In the genomic region with DNA sequence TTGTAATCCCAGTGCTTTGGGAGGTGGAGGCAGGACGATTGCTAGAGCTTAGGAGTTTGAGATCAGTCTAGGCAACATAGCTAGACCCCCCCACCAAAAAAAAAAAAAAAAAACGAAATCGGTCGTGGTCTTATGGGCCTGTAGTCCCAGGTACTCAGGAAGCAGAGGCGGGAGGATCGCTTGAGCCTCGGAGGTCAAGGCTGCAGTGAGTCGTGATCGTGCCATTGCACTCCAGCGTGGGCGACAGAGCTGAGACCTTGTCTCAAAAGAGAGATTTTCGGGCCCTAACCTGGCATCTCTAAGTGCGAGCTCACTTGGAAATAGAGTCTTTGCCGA, we compare ENCODE assay signal across 19 cellular contexts. TPM values are rescaled to one million over a fixed set of nuclear protein-coding genes. Genes with fewer than 3 reads are reported as not detected.
A peak's percentile ranks its signal among the peaks of the same experiment; 100 is the strongest.
DNase-seq lines count a peak whose midpoint lies in the region; ATAC-seq, FAIRE-seq and TF ChIP-seq lines count a peak whose summit lies in the region.
"Had no signal": no experiment of that assay in that cellular context is flagged by ENCODE, and none has a peak within 500 bp of the region (broad histone marks: within the 10 kb centered on the region; RNA-seq: fewer than 3 reads in every experiment).

No MANE protein-coding gene starts in this region.

- H2BK20ac ChIP-seq in H1 (ENCODE audit: low read length) = no peak overlapping the region

- H3K9ac ChIP-seq in OCI-LY1 (ENCODE audit: low read length) (peak overlapping the region; percentile 37; the same call in 1 of the 2 replicates), H1 (replicated peaks in 1 of 4; ENCODE audit: extremely low read depth in 1 of 4, low read depth in 3 of 4, low read length in 3 of 4) (no peak overlapping the region), smooth muscle cell (ENCODE audit: low read depth) (no peak overlapping the region)

- H3K9me2 ChIP-seq in OCI-LY1 (ENCODE audit: low read depth, low read length) = no peaks in the 10 kb centered on the region

- WGBS in H1 (ENCODE audit: extremely low coverage in 1 of 2, insufficient coverage in 1 of 2, insufficient read length in 1 of 2, insufficient replicate concordance in 2 of 2, low coverage in 1 of 2, low lambda C conversion rate in 2 of 2, missing lambda C conversion rate in 1 of 2), 2 experiments = 54% methylated on average over 14 of the region's 14 CpGs; no CpG with 5 or more reads in 1 of the 2 experiments
- 71% methylated on average over 14 of the region's 14 CpGs for WGBS in smooth muscle cell (ENCODE audit: low lambda C conversion rate)

- H3K79me1 ChIP-seq in H1 (ENCODE audit: low read depth, low read length) = no peaks in the 10 kb centered on the region

- no peaks in the 10 kb centered on the region for H3K36me3 ChIP-seq in OCI-LY1 (ENCODE audit: insufficient read depth, low read length)
- no peaks in the 10 kb centered on the region for H3K36me3 ChIP-seq in H1 (ENCODE audit: control insufficient read depth in 2 of 4, insufficient read depth in 4 of 4, low read length in 3 of 4)
- H3K36me3 ChIP-seq in smooth muscle cell (ENCODE audit: low read depth) = no peaks in the 10 kb centered on the region
- no peaks in the 10 kb centered on the region for H3K36me3 ChIP-seq in upper lobe of right lung
- H3K36me3 ChIP-seq: ascending aorta, esophagus muscularis mucosa, heart right ventricle, SJCRH30, vagina had no signal

- no peak overlapping the region for H3K56ac ChIP-seq in H1 (replicated peaks; ENCODE audit: insufficient read length, low read depth, low read length)

- H4K5ac ChIP-seq in H1 (ENCODE audit: insufficient read length, low read depth, low read length) = no peak overlapping the region

- peak overlapping the region; percentile 10 for H3K4me3 Mint-ChIP-seq in activated CD4-positive, alpha-beta memory T cell treated with anti-CD3 and anti-CD28 coated beads for 36 hours
- H3K4me3 Mint-ChIP-seq in activated CD4-positive, alpha-beta memory T cell treated with anti-CD3 and anti-CD28 coated beads, Interleukin-2, amount 10 ng/mL, durations not matched to agents 7 days and 5 days = no peak overlapping the region

- no peak for TF ChIP-seq RAD21 in H1 (IDR thresholded peaks at IDR 0.05 in 1 of 2, conservative IDR thresholded peaks at IDR 0.05 in 1 of 2; ENCODE audit: low read depth in 2 of 2, low read length in 2 of 2)

- TF ChIP-seq POLR2A in H1 (IDR thresholded peaks at IDR 0.05; ENCODE audit: control extremely low read depth in 1 of 2, low read depth in 2 of 2, low read length in 2 of 2) = no peak

- no peak for DNase-seq in activated CD4-positive, alpha-beta memory T cell treated with anti-CD3 and anti-CD28 coated beads for 36 hours
- DNase-seq in activated CD4-positive, alpha-beta memory T cell treated with anti-CD3 and anti-CD28 coated beads, Interleukin-2, amount 10 ng/mL, durations not matched to agents 7 days and 5 days = no peak
- DNase-seq in H1 (ENCODE audit: low read depth in 1 of 2, low spot score in 2 of 2) = no peak
- DNase-seq in smooth muscle cell (lab: John Stamatoyannopoulos, UW; ENCODE audit: unreplicated experiment) = no peak
- DNase-seq in upper lobe of right lung = no peak
- no peak for DNase-seq in AG08396 (ENCODE audit: low spot score)
- no peak for DNase-seq in activated CD4-positive, CD25-positive, alpha-beta regulatory T cell treated with anti-CD3 and anti-CD28 coated beads, Interleukin-2, amount 50 U/mL, for 72 hours
- DNase-seq: cortex of kidney; H9; heart right ventricle; Kasumi-1; NCI-H1417; SJCRH30; stimulated activated CD4-positive, alpha-beta T cell treated with anti-CD3 and anti-CD28 coated beads, Interleukin-4, amount 100 ng/mL, for 24 hours had no signal

- H4K91ac ChIP-seq in H1 (replicated peaks; ENCODE audit: insufficient read length, low read length) = no peak overlapping the region

- H2AK5ac ChIP-seq in H1 (ENCODE audit: low read depth, low read length) = no peak overlapping the region

- no peaks in the 10 kb centered on the region for H3K9me3 Mint-ChIP-seq in activated CD4-positive, alpha-beta memory T cell treated with anti-CD3 and anti-CD28 coated beads for 36 hours
- H3K9me3 Mint-ChIP-seq in activated CD4-positive, alpha-beta memory T cell treated with anti-CD3 and anti-CD28 coated beads, Interleukin-2, amount 10 ng/mL, durations not matched to agents 7 days and 5 days = no peaks in the 10 kb centered on the region
- H3K9me3 Mint-ChIP-seq: H9 had no signal

- H3K4me1 Mint-ChIP-seq in activated CD4-positive, alpha-beta memory T cell treated with anti-CD3 and anti-CD28 coated beads for 36 hours (ENCODE audit: low read depth) = peaks cover 24% of the 10 kb centered on the region
- H3K4me1 Mint-ChIP-seq in activated CD4-positive, alpha-beta memory T cell treated with anti-CD3 and anti-CD28 coated beads, Interleukin-2, amount 10 ng/mL, durations not matched to agents 7 days and 5 days = peaks cover 16% of the 10 kb centered on the region

- H3K18ac ChIP-seq in H1 (ENCODE audit: extremely low read depth, low read length) = no peak overlapping the region

- H2BK12ac ChIP-seq in H1 (ENCODE audit: low read depth, low read length) = no peak overlapping the region

- H3K9me3 ChIP-seq in OCI-LY1 (ENCODE audit: low read length) = no peaks in the 10 kb centered on the region
- no peaks in the 10 kb centered on the region for H3K9me3 ChIP-seq in H1 (ENCODE audit: insufficient read depth in 2 of 2, low read depth in 1 of 2, low read length in 1 of 2)
- no peaks in the 10 kb centered on the region for H3K9me3 ChIP-seq in smooth muscle cell (replicated peaks; ENCODE audit: low read depth)
- no peaks in the 10 kb centered on the region for H3K9me3 ChIP-seq in upper lobe of right lung
- H3K9me3 ChIP-seq: A549, ascending aorta, esophagus muscularis mucosa, heart right ventricle, SJCRH30, vagina had no signal

- H3K4me1 ChIP-seq in OCI-LY1 (ENCODE audit: insufficient read depth, low read length, severe bottlenecking) (peaks cover 18% of the 10 kb centered on the region), H1 (replicated peaks in 1 of 4; ENCODE audit: control insufficient read depth in 3 of 4, insufficient read depth in 4 of 4, low read length in 3 of 4) (no peaks in the 10 kb centered on the region; a peak in 2 of 7 replicates), smooth muscle cell (ENCODE audit: low read depth) (peaks cover 13% of the 10 kb centered on the region), upper lobe of right lung (no peaks in the 10 kb centered on the region)
- H3K4me1 ChIP-seq: ascending aorta, SJCRH30 had no signal

- H3F3A ChIP-seq in OCI-LY1 (ENCODE audit: insufficient read depth, low read length) (no peaks in the 10 kb centered on the region), smooth muscle cell (ENCODE audit: low read depth) (no peaks in the 10 kb centered on the region)

- H3K27me3 ChIP-seq in OCI-LY1 (ENCODE audit: insufficient read depth, low read length) = no peaks in the 10 kb centered on the region
- peaks cover 71 to 98% (median 96%) of the 10 kb centered on the region in 4 experiments for H3K27me3 ChIP-seq in H1 (replicated peaks in 1 of 4; ENCODE audit: control insufficient read depth in 3 of 4, extremely low read depth in 1 of 4, insufficient read depth in 3 of 4, low read length in 3 of 4)
- no peaks in the 10 kb centered on the region for H3K27me3 ChIP-seq in smooth muscle cell (ENCODE audit: low read depth)
- peaks cover 8% of the 10 kb centered on the region for H3K27me3 ChIP-seq in upper lobe of right lung
- H3K27me3 ChIP-seq: ascending aorta, vagina had no signal

- no peaks in the 10 kb centered on the region for H4K20me1 ChIP-seq in OCI-LY1 (ENCODE audit: insufficient read depth, low read length)
- peaks cover 5 to 17% of the 10 kb centered on the region in 2 experiments for H4K20me1 ChIP-seq in H1 (replicated peaks in 1 of 2; ENCODE audit: control insufficient read depth in 1 of 2, insufficient read depth in 2 of 2, low read length in 2 of 2)
- no peaks in the 10 kb centered on the region for H4K20me1 ChIP-seq in smooth muscle cell (ENCODE audit: low read depth)

- H3K27me3 Mint-ChIP-seq in activated CD4-positive, alpha-beta memory T cell treated with anti-CD3 and anti-CD28 coated beads for 36 hours = no peaks in the 10 kb centered on the region
- H3K27me3 Mint-ChIP-seq in activated CD4-positive, alpha-beta memory T cell treated with anti-CD3 and anti-CD28 coated beads, Interleukin-2, amount 10 ng/mL, durations not matched to agents 7 days and 5 days = no peaks in the 10 kb centered on the region

- H2BK5ac ChIP-seq in H1 (ENCODE audit: low read depth, low read length) = no peak overlapping the region

- no peak overlapping the region for H3K23ac ChIP-seq in H1 (ENCODE audit: insufficient read length)

- no peak for TF ChIP-seq CTCF in OCI-LY1 (IDR thresholded peaks at IDR 0.05; ENCODE audit: low read length)
- TF ChIP-seq CTCF in H1 (IDR thresholded peaks at IDR 0.05; ENCODE audit: control extremely low read depth in 1 of 3, insufficient read depth in 1 of 3, low read depth in 1 of 3, low read length in 3 of 3) = no peak
- TF ChIP-seq CTCF in smooth muscle cell (IDR thresholded peaks at IDR 0.05; ENCODE audit: borderline replicate concordance, insufficient read depth, poor library complexity, severe bottlenecking) = no peak
- TF ChIP-seq CTCF in upper lobe of right lung (IDR thresholded peaks at IDR 0.05) = no peak

- no peak for ATAC-seq in upper lobe of right lung
- ATAC-seq: A549 had no signal

- CTCF ChIA-PET in activated CD4-positive, alpha-beta memory T cell treated with anti-CD3 and anti-CD28 coated beads for 36 hours (lab: Charles Lee) = interaction anchor here (0.9 to 1.6 kb wide), 2 partner anchors 36 to 38 kb away, joined by 3 to 4 read pairs; no protein-coding TSS in a partner anchor
- CTCF ChIA-PET in activated CD4-positive, alpha-beta memory T cell treated with anti-CD3 and anti-CD28 coated beads, Interleukin-2, amount 10 ng/mL, durations not matched to agents 7 days and 5 days (lab: Charles Lee) = no interaction called here
- CTCF ChIA-PET in H1 (lab: Charles Lee; ENCODE audit: partially characterized antibody) = interaction anchor here (0.7 to 2.0 kb wide), 3 partner anchors 11 to 37 kb away, joined by 3 to 9 read pairs (median 4); no protein-coding TSS in a partner anchor

- H4K8ac ChIP-seq in H1 (ENCODE audit: extremely low read depth, insufficient read depth, low read length) = no peak overlapping the region

- H3K14ac ChIP-seq in H1 (ENCODE audit: insufficient read length) = no peak overlapping the region

- H3K4me2 ChIP-seq in OCI-LY1 (ENCODE audit: low read length) = peak overlapping the region; percentile 60
- H3K4me2 ChIP-seq in H1 (ENCODE audit: insufficient read depth in 1 of 2, low read depth in 2 of 2, low read length in 2 of 2) = peak overlapping the region; percentile 25 to 64; a peak in 3 of 4 replicates
- H3K4me2 ChIP-seq in smooth muscle cell = peak overlapping the region; percentile 82
- H3K4me2 ChIP-seq: A549 had no signal

- H3K4ac ChIP-seq in H1 (replicated peaks; ENCODE audit: insufficient read length, low read depth, low read length) = no peak overlapping the region

- no peak overlapping the region for H3K27ac Mint-ChIP-seq in activated CD4-positive, alpha-beta memory T cell treated with anti-CD3 and anti-CD28 coated beads for 36 hours
- H3K27ac Mint-ChIP-seq in activated CD4-positive, alpha-beta memory T cell treated with anti-CD3 and anti-CD28 coated beads, Interleukin-2, amount 10 ng/mL, durations not matched to agents 7 days and 5 days = no peak overlapping the region
- H3K27ac Mint-ChIP-seq: H9 had no signal

- H2BK120ac ChIP-seq in H1 (replicated peaks; ENCODE audit: low read depth, low read length) = no peak overlapping the region

- H3K79me2 ChIP-seq in OCI-LY1 (ENCODE audit: insufficient read depth, low read length) (no peaks in the 10 kb centered on the region), H1 (ENCODE audit: control insufficient read depth in 1 of 2, insufficient read depth in 2 of 2, low read length in 2 of 2) (no peaks in the 10 kb centered on the region), smooth muscle cell (ENCODE audit: low read depth) (no peaks in the 10 kb centered on the region)

- peaks cover 4% of the 10 kb centered on the region; the same call in 1 of the 2 replicates for H3K23me2 ChIP-seq in H1 (ENCODE audit: low read depth, low read length)

- intact Hi-C loops in activated CD4-positive, alpha-beta memory T cell treated with anti-CD3 and anti-CD28 coated beads for 36 hours (cut with micrococcal nuclease) = loop anchor here (10.0 kb wide), 1 partner anchor 278 kb away; no protein-coding TSS in a partner anchor
- intact Hi-C loops in upper lobe of right lung (cut with DNase I) = no loop called here

- H2AFZ ChIP-seq in OCI-LY1 (ENCODE audit: low read length) (no peak overlapping the region), H1 (ENCODE audit: low read length) (no peak overlapping the region), smooth muscle cell (ENCODE audit: low read depth) (no peak overlapping the region)

- no peak for FAIRE-seq in H1 (lab: Jason Lieb, UNC)
- FAIRE-seq: A549 had no signal

- H3K27ac ChIP-seq in OCI-LY1 (ENCODE audit: low read depth, low read length, poor library complexity, severe bottlenecking) (no peak overlapping the region), H1 (ENCODE audit: low read depth, low read length) (no peak overlapping the region), smooth muscle cell (ENCODE audit: low read depth) (no peak overlapping the region), upper lobe of right lung (no peak overlapping the region)
- H3K27ac ChIP-seq: A549, ascending aorta, esophagus muscularis mucosa, SJCRH30, vagina had no signal

- POLR2A ChIA-PET in activated CD4-positive, alpha-beta memory T cell treated with anti-CD3 and anti-CD28 coated beads for 36 hours (lab: Charles Lee) = no interaction called here
- POLR2A ChIA-PET in activated CD4-positive, alpha-beta memory T cell treated with anti-CD3 and anti-CD28 coated beads, Interleukin-2, amount 10 ng/mL, durations not matched to agents 7 days and 5 days (lab: Charles Lee) = interaction anchor here (1.0 to 1.3 kb wide), 2 partner anchors 10 to 151 kb away, joined by 3 to 4 read pairs; a partner anchor contains a TSS
- POLR2A ChIA-PET in H1 (lab: Charles Lee; ENCODE audit: partially characterized antibody) = no interaction called here

- H3K4me3 ChIP-seq in OCI-LY1 (ENCODE audit: low read depth, low read length, poor library complexity, severe bottlenecking) (peak overlapping the region; percentile 39), H1 (ENCODE audit: extremely low read depth in 1 of 4, insufficient read depth in 2 of 4, low read depth in 3 of 4, low read length in 4 of 4) (peak overlapping the region in 2 of 4 experiments; percentile 21 to 59; a peak in 3 of 8 replicates), smooth muscle cell (no peak overlapping the region), upper lobe of right lung (no peak overlapping the region)
- H3K4me3 ChIP-seq: A549, SJCRH30, vagina had no signal

- H2BK15ac ChIP-seq in H1 (ENCODE audit: low read length) = no peak overlapping the region

- TF ChIP-seq EP300 in H1 (IDR thresholded peaks at IDR 0.05; ENCODE audit: borderline replicate concordance in 1 of 2, low read depth in 2 of 2, low read length in 2 of 2) = no peak

- H3K36me3 Mint-ChIP-seq in activated CD4-positive, alpha-beta memory T cell treated with anti-CD3 and anti-CD28 coated beads for 36 hours = no peaks in the 10 kb centered on the region
- no peaks in the 10 kb centered on the region for H3K36me3 Mint-ChIP-seq in activated CD4-positive, alpha-beta memory T cell treated with anti-CD3 and anti-CD28 coated beads, Interleukin-2, amount 10 ng/mL, durations not matched to agents 7 days and 5 days (ENCODE audit: low read depth)

RNA-seq across cellular contexts. Expression of a gene that starts 7.0 kb away (rescaled TPM):
- 10 to 100 TPM; 41.1 to 42.6 TPM for total RNA-seq in activated CD4-positive, alpha-beta memory T cell treated with anti-CD3 and anti-CD28 coated beads for 36 hours
- 10 to 100 TPM; 36.6 to 39.3 TPM for total RNA-seq in activated CD4-positive, alpha-beta memory T cell treated with anti-CD3 and anti-CD28 coated beads, Interleukin-2, amount 10 ng/mL, durations not matched to agents 7 days and 5 days
- 50.1 and 53.1 TPM in 2 replicates for total RNA-seq in H1 (2021; fragmentation: NEBNext Ultra II Directional; extraction: Animal tissue kit (Norgen Biotek cat#: 25700))
- polyA plus RNA-seq in H1 (2011; rRNA removed) (19.8 and 30.6 TPM in 2 replicates), smooth muscle cell (15.3 and 16.2 TPM in 2 replicates)
- polyA plus RNA-seq in H1 (2011; cell fraction: cytosol; rRNA removed) = 22.0 TPM
- 59.2 TPM for polyA plus RNA-seq in H1 (2011; cell fraction: nucleus; rRNA removed)
- 30.2 to 39.2 TPM (median 33.8 TPM) in 4 replicates for polyA plus RNA-seq in H1 (2012, experiment 1 of 2)
- 21.8 TPM for polyA plus RNA-seq in H1 (2012, experiment 2 of 2)
- polyA plus RNA-seq in H1 (2013, experiment 1 of 2) = 21.7 TPM
- polyA plus RNA-seq in H1 (2013, experiment 2 of 2) = 21.1 TPM
- polyA minus RNA-seq in H1 (2011; rRNA and poly(A)+ RNA removed) = 39.5 and 52.7 TPM in 2 replicates
- 40.8 TPM for polyA minus RNA-seq in H1 (2011; cell fraction: cytosol; rRNA and poly(A)+ RNA removed)
- polyA minus RNA-seq in H1 (2011; cell fraction: nucleus; rRNA and poly(A)+ RNA removed) = 37.0 TPM
- total RNA-seq in smooth muscle cell (17.1 and 17.4 TPM in 2 replicates), upper lobe of right lung (39.5 TPM)

RNA-seq across cellular contexts. Expression of a gene that starts 8.3 kb away (rescaled TPM):
- 100 to 1,000 TPM; 197 to 199 TPM for total RNA-seq in activated CD4-positive, alpha-beta memory T cell treated with anti-CD3 and anti-CD28 coated beads for 36 hours
- 100 to 1,000 TPM; 235 to 248 TPM for total RNA-seq in activated CD4-positive, alpha-beta memory T cell treated with anti-CD3 and anti-CD28 coated beads, Interleukin-2, amount 10 ng/mL, durations not matched to agents 7 days and 5 days
- total RNA-seq in H1 (2021; fragmentation: NEBNext Ultra II Directional; extraction: Animal tissue kit (Norgen Biotek cat#: 25700)) = 129 TPM in 2 replicates
- polyA plus RNA-seq in H1 (2011; rRNA removed) = 26.7 and 40.3 TPM in 2 replicates
- 36.6 TPM for polyA plus RNA-seq in H1 (2011; cell fraction: cytosol; rRNA removed)
- 84.1 TPM for polyA plus RNA-seq in H1 (2011; cell fraction: nucleus; rRNA removed)
- 66.4 to 82.6 TPM (median 77.2 TPM) in 4 replicates for polyA plus RNA-seq in H1 (2012, experiment 1 of 2)
- 11.1 TPM for polyA plus RNA-seq in H1 (2012, experiment 2 of 2)
- polyA plus RNA-seq in H1 (2013, experiment 1 of 2) = 41.1 TPM
- polyA plus RNA-seq in H1 (2013, experiment 2 of 2) = 39.6 TPM
- 79.1 and 96.2 TPM in 2 replicates for polyA minus RNA-seq in H1 (2011; rRNA and poly(A)+ RNA removed)
- 53.7 TPM for polyA minus RNA-seq in H1 (2011; cell fraction: cytosol; rRNA and poly(A)+ RNA removed)
- polyA minus RNA-seq in H1 (2011; cell fraction: nucleus; rRNA and poly(A)+ RNA removed) = 117 TPM
- 15.0 and 15.9 TPM in 2 replicates for total RNA-seq in smooth muscle cell
- 13.0 and 19.9 TPM in 2 replicates for polyA plus RNA-seq in smooth muscle cell
- 45.2 TPM for total RNA-seq in upper lobe of right lung
